2 cellular contexts compared by ENCODE assay signal in the genomic region with DNA sequence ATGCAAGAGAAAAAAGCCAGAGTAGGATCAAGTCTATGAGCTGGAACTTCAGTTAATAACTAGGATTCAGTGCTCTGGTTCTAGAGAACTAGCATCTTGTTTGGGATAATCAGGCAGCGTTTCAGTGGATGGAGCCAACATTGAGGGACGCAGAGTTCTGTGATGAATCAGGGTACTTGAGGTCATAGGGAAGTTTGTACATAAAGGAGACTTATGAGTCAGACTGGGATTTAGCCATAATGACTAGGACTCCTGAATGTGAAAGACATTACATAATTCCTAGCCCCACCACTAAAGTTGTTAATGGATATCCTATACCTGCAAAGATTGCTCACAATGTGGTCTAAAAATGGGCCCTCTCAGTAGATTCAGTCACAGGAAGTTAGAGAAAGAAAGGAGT.
TF ChIP-seq lines count a peak whose summit lies in the region.

No MANE protein-coding gene starts in this region.

TF ChIP-seq in A549, 52 proteins besides CTCF, POLR2A, EP300 and RAD21 (continued from another document):
- TF ChIP-seq, protein P1, sequence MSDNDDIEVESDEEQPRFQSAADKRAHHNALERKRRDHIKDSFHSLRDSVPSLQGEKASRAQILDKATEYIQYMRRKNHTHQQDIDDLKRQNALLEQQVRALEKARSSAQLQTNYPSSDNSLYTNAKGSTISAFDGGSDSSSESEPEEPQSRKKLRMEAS (IDR thresholded peaks at IDR 0.05): no peak
- TF ChIP-seq HOXA7 (CRISPR knock-in tag; IDR thresholded peaks at IDR 0.05) (no peak), FOSL2 (IDR thresholded peaks at IDR 0.05) (peak; percentile 74), FOSL2 (CRISPR knock-in tag; IDR thresholded peaks at IDR 0.05) (peak; percentile 84)
- TF ChIP-seq, protein P2, sequence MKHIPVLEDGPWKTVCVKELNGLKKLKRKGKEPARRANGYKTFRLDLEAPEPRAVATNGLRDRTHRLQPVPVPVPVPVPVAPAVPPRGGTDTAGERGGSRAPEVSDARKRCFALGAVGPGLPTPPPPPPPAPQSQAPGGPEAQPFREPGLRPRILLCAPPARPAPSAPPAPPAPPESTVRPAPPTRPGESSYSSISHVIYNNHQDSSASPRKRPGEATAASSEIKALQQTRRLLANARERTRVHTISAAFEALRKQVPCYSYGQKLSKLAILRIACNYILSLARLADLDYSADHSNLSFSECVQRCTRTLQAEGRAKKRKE (CRISPR knock-in tag; IDR thresholded peaks at IDR 0.05; ENCODE audit: low read depth): no peak
- TF ChIP-seq, protein P3, sequence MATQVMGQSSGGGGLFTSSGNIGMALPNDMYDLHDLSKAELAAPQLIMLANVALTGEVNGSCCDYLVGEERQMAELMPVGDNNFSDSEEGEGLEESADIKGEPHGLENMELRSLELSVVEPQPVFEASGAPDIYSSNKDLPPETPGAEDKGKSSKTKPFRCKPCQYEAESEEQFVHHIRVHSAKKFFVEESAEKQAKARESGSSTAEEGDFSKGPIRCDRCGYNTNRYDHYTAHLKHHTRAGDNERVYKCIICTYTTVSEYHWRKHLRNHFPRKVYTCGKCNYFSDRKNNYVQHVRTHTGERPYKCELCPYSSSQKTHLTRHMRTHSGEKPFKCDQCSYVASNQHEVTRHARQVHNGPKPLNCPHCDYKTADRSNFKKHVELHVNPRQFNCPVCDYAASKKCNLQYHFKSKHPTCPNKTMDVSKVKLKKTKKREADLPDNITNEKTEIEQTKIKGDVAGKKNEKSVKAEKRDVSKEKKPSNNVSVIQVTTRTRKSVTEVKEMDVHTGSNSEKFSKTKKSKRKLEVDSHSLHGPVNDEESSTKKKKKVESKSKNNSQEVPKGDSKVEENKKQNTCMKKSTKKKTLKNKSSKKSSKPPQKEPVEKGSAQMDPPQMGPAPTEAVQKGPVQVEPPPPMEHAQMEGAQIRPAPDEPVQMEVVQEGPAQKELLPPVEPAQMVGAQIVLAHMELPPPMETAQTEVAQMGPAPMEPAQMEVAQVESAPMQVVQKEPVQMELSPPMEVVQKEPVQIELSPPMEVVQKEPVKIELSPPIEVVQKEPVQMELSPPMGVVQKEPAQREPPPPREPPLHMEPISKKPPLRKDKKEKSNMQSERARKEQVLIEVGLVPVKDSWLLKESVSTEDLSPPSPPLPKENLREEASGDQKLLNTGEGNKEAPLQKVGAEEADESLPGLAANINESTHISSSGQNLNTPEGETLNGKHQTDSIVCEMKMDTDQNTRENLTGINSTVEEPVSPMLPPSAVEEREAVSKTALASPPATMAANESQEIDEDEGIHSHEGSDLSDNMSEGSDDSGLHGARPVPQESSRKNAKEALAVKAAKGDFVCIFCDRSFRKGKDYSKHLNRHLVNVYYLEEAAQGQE (IDR thresholded peaks at IDR 0.05): no peak

TF ChIP-seq in GM23338, 12 proteins besides CTCF, POLR2A, EP300 and RAD21 (continued from another document):
- TF ChIP-seq, protein P4, sequence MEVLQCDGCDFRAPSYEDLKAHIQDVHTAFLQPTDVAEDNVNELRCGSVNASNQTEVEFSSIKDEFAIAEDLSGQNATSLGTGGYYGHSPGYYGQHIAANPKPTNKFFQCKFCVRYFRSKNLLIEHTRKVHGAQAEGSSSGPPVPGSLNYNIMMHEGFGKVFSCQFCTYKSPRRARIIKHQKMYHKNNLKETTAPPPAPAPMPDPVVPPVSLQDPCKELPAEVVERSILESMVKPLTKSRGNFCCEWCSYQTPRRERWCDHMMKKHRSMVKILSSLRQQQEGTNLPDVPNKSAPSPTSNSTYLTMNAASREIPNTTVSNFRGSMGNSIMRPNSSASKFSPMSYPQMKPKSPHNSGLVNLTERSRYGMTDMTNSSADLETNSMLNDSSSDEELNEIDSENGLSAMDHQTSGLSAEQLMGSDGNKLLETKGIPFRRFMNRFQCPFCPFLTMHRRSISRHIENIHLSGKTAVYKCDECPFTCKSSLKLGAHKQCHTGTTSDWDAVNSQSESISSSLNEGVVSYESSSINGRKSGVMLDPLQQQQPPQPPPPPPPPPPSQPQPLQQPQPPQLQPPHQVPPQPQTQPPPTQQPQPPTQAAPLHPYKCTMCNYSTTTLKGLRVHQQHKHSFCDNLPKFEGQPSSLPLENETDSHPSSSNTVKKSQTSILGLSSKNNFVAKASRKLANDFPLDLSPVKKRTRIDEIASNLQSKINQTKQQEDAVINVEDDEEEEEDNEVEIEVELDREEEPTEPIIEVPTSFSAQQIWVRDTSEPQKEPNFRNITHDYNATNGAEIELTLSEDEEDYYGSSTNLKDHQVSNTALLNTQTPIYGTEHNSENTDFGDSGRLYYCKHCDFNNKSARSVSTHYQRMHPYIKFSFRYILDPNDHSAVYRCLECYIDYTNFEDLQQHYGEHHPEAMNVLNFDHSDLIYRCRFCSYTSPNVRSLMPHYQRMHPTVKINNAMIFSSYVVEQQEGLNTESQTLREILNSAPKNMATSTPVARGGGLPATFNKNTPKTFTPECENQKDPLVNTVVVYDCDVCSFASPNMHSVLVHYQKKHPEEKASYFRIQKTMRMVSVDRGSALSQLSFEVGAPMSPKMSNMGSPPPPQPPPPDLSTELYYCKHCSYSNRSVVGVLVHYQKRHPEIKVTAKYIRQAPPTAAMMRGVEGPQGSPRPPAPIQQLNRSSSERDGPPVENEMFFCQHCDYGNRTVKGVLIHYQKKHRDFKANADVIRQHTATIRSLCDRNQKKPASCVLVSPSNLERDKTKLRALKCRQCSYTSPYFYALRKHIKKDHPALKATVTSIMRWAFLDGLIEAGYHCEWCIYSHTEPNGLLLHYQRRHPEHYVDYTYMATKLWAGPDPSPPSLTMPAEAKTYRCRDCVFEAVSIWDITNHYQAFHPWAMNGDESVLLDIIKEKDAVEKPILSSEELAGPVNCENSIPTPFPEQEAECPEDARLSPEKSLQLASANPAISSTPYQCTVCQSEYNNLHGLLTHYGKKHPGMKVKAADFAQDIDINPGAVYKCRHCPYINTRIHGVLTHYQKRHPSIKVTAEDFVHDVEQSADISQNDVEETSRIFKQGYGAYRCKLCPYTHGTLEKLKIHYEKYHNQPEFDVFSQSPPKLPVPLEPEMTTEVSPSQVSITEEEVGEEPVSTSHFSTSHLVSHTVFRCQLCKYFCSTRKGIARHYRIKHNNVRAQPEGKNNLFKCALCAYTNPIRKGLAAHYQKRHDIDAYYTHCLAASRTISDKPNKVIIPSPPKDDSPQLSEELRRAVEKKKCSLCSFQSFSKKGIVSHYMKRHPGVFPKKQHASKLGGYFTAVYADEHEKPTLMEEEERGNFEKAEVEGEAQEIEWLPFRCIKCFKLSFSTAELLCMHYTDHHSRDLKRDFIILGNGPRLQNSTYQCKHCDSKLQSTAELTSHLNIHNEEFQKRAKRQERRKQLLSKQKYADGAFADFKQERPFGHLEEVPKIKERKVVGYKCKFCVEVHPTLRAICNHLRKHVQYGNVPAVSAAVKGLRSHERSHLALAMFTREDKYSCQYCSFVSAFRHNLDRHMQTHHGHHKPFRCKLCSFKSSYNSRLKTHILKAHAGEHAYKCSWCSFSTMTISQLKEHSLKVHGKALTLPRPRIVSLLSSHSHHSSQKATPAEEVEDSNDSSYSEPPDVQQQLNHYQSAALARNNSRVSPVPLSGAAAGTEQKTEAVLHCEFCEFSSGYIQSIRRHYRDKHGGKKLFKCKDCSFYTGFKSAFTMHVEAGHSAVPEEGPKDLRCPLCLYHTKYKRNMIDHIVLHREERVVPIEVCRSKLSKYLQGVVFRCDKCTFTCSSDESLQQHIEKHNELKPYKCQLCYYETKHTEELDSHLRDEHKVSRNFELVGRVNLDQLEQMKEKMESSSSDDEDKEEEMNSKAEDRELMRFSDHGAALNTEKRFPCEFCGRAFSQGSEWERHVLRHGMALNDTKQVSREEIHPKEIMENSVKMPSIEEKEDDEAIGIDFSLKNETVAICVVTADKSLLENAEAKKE (CRISPR knock-in tag; IDR thresholded peaks at IDR 0.05): no peak
- TF ChIP-seq ZNF114 (CRISPR knock-in tag; IDR thresholded peaks at IDR 0.05): no peak
- no peak for TF ChIP-seq CREB1 (CRISPR knock-in tag; IDR thresholded peaks at IDR 0.05; ENCODE audit: low read depth)
- no peak for TF ChIP-seq EZH2phosphoT487 (IDR thresholded peaks at IDR 0.05; ENCODE audit: unreplicated experiment)
- TF ChIP-seq EZH2 (IDR thresholded peaks at IDR 0.05; ENCODE audit: low read depth, unreplicated experiment): no peak
- TF ChIP-seq ZNF331 (CRISPR knock-in tag; IDR thresholded peaks at IDR 0.05; ENCODE audit: low read depth): no peak
- TF ChIP-seq POLR2AphosphoS5 (IDR thresholded peaks at IDR 0.05; ENCODE audit: low read depth): no peak
- TF ChIP-seq, protein P3 (IDR thresholded peaks at IDR 0.05; ENCODE audit: unreplicated experiment): no peak
- TF ChIP-seq STAT1 (IDR thresholded peaks at IDR 0.05; ENCODE audit: unreplicated experiment): no peak
- TF ChIP-seq, protein P5, sequence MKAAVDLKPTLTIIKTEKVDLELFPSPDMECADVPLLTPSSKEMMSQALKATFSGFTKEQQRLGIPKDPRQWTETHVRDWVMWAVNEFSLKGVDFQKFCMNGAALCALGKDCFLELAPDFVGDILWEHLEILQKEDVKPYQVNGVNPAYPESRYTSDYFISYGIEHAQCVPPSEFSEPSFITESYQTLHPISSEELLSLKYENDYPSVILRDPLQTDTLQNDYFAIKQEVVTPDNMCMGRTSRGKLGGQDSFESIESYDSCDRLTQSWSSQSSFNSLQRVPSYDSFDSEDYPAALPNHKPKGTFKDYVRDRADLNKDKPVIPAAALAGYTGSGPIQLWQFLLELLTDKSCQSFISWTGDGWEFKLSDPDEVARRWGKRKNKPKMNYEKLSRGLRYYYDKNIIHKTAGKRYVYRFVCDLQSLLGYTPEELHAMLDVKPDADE (IDR thresholded peaks at IDR 0.05): no peak
- no peak for TF ChIP-seq NANOG (IDR thresholded peaks at IDR 0.05; ENCODE audit: borderline replicate concordance)
